15 cellular contexts compared by ENCODE assay signal in the genomic region with DNA sequence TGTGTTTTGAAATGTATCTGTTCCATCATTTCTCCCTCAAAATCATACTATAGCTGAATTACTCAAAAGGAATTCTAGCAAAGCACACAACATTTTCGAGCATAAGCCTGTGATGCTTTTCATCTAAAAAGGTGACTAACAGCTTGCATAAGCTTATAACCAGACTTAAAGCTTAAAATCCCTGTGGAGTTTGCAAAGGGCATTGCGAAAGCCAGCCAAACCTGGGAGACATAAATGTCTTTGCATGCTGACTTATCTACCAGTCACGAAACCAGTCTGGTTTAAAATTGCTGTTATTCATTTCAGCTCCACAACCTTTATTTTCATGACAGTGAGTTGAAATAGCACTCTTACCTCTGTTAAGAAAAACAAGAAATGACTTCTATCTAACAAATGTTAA. TPM values are rescaled to one million over a fixed set of nuclear protein-coding genes. Genes with fewer than 3 reads are reported as not detected.
DNase-seq lines count a peak whose midpoint lies in the region; ATAC-seq and TF ChIP-seq lines count a peak whose summit lies in the region.
"Had no signal": no experiment of that assay in that cellular context is flagged by ENCODE, and none has a peak within 500 bp of the region (broad histone marks: within the 10 kb centered on the region; RNA-seq: fewer than 3 reads in every experiment).

No MANE protein-coding gene starts in this region.

- POLR2A ChIA-PET in activated CD4-positive, alpha-beta T cell treated with anti-CD3 and anti-CD28 coated beads for 36 hours (lab: Charles Lee) = no interaction called here

- H3K9me3 Mint-ChIP-seq in activated CD4-positive, alpha-beta T cell treated with anti-CD3 and anti-CD28 coated beads for 36 hours (ENCODE audit: low read depth) = no peaks in the 10 kb centered on the region
- H3K9me3 Mint-ChIP-seq: activated T-cell treated with anti-CD3 and anti-CD28 coated beads, Interleukin-2, amount 50 U/mL, for 4 hours had no signal

- no peak for TF ChIP-seq CTCF in omental fat pad (IDR thresholded peaks at IDR 0.05)

- no peaks in the 10 kb centered on the region for H3K36me3 Mint-ChIP-seq in activated CD4-positive, alpha-beta T cell treated with anti-CD3 and anti-CD28 coated beads for 36 hours (ENCODE audit: low read depth)

- no peak overlapping the region for H3K4me3 Mint-ChIP-seq in activated CD4-positive, alpha-beta T cell treated with anti-CD3 and anti-CD28 coated beads for 36 hours
- H3K4me3 Mint-ChIP-seq: activated T-cell treated with anti-CD3 and anti-CD28 coated beads, Interleukin-2, amount 50 U/mL, for 4 hours had no signal

- no peaks in the 10 kb centered on the region for H3K27me3 Mint-ChIP-seq in activated CD4-positive, alpha-beta T cell treated with anti-CD3 and anti-CD28 coated beads for 36 hours

- DNase-seq in EH (ENCODE audit: low read depth) (peak; percentile 90), NCI-H82 treated with DMSO at 0.1 percent for 48 hours (lab: John Stamatoyannopoulos, UW; ENCODE audit: unreplicated experiment) (peak; percentile 56), dedifferentiated amniotic fluid mesenchymal stem cell (ENCODE audit: extremely low spot score) (peak; percentile 87), omental fat pad (ENCODE audit: low spot score) (no peak), COLO668 (lab: John Stamatoyannopoulos, UW; ENCODE audit: unreplicated experiment) (no peak), NCI-H345 (lab: John Stamatoyannopoulos, UW) (no peak)
- no peak for DNase-seq in activated CD4-positive, alpha-beta T cell treated with anti-CD3 and anti-CD28 coated beads for 36 hours
- no peak for DNase-seq in activated CD4-positive, CD25-positive, alpha-beta regulatory T cell treated with anti-CD3 and anti-CD28 coated beads, Interleukin-2, amount 50 U/mL, for 72 hours
- DNase-seq: activated T-cell treated with anti-CD3 and anti-CD28 coated beads, Interleukin-2, amount 50 U/mL, for 4 hours; hypothalamus; mesendoderm; NCI-H2171; retina; transverse colon had no signal

- ATAC-seq in omental fat pad (ENCODE audit: low FRiP score) = peak; percentile 72
- ATAC-seq in activated CD4-positive, alpha-beta T cell treated with anti-CD3 and anti-CD28 coated beads for 36 hours = no peak
- ATAC-seq: activated T-cell treated with anti-CD3 and anti-CD28 coated beads, Interleukin-2, amount 50 U/mL, for 4 hours; Right ventricle myocardium inferior had no signal

- CTCF ChIA-PET in activated CD4-positive, alpha-beta T cell treated with anti-CD3 and anti-CD28 coated beads for 36 hours (lab: Charles Lee) = interaction anchor here (1.0 kb wide), 1 partner anchor 127 kb away, joined by 3 read pairs; no protein-coding TSS in a partner anchor

- intact Hi-C loops in activated CD4-positive, alpha-beta T cell treated with anti-CD3 and anti-CD28 coated beads for 36 hours (cut with DNase I, micrococcal nuclease) = no loop called here

- no peak overlapping the region for H3K27ac Mint-ChIP-seq in activated CD4-positive, alpha-beta T cell treated with anti-CD3 and anti-CD28 coated beads for 36 hours

- no peaks in the 10 kb centered on the region for H3K4me1 Mint-ChIP-seq in activated CD4-positive, alpha-beta T cell treated with anti-CD3 and anti-CD28 coated beads for 36 hours

RNA-seq across cellular contexts. Expression of a gene that starts 35.6 kb away (rescaled TPM):
- total RNA-seq in omental fat pad = under 1 TPM in 1 of 4 donors, not detected in 3; 0.46 TPM
- total RNA-seq in activated CD4-positive, alpha-beta T cell treated with anti-CD3 and anti-CD28 coated beads for 36 hours = under 1 TPM; 0.30 to 0.50 TPM

Comparison
In these comparisons a context has a peak if more than half of its experiments do, and no peak if none do; other contexts are left out.
1. DNase-seq: peak in EH (single experiment), NCI-H82 treated with DMSO at 0.1 percent for 48 hours (single experiment) and dedifferentiated amniotic fluid mesenchymal stem cell (single experiment); none in omental fat pad (single experiment), COLO668 (single experiment), activated CD4-positive, alpha-beta T cell treated with anti-CD3 and anti-CD28 coated beads for 36 hours (single experiment), activated CD4-positive, CD25-positive, alpha-beta regulatory T cell treated with anti-CD3 and anti-CD28 coated beads, Interleukin-2, amount 50 U/mL, for 72 hours (single experiment) and NCI-H345 (single experiment).